20 cellular contexts compared by ENCODE assay signal in the genomic region with DNA sequence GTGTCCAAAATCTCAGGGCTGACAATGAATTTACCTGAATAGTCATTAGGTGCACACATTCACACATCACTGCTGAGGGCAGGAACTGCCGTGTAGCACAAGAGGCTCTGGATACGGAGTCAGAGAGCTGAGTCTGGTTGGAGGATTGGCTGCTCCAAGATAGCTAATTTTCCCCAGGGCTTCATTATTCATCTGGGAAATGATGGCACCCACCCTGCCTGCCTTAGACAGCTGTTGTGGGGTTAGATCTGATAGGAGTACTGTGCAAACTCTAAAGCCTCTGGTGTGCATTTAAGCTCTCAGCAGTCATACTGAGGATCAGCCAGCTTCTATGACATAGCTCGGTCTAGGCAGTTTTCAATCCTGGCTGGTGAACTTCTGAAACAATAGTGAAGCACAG.
"Had no signal": no experiment of that assay in that cellular context is flagged by ENCODE, and none has a peak within 500 bp of the region (broad histone marks: within the 10 kb centered on the region; RNA-seq: fewer than 3 reads in every experiment).

No MANE protein-coding gene starts in this region.

- H3K4me1 ChIP-seq: body of pancreas, gastrocnemius medialis, tibial artery had no signal

- H3K27me3 ChIP-seq: body of pancreas, vagina had no signal

- DNase-seq: activated B cell treated with CpG ODN at 0.5 μM for 24 hours; activated CD4-positive, alpha-beta T cell treated with anti-CD3 and anti-CD28 coated beads for 48 hours; activated CD8-positive, alpha-beta memory T cell treated with anti-CD3 and anti-CD28 coated beads, Interleukin-2, amount 50 U/mL, for 48 hours; activated gamma-delta T cell treated with Interleukin-2 at 50 U/mL for 16 hours; activated T-cell treated with anti-CD3 and anti-CD28 coated beads, Interleukin-2, amount 50 U/mL, for 72 hours; amygdala; caudate nucleus; erythroblast; gastrocnemius medialis; nephron progenitor cell; occipital lobe; right cardiac atrium; stimulated activated CD4-positive, alpha-beta T cell treated with anti-CD3 and anti-CD28 coated beads, Interleukin-15, amount 100 ng/mL, for 24 hours; stimulated activated CD4-positive, alpha-beta T cell treated with anti-CD3 and anti-CD28 coated beads, Interleukin-4, amount 100 ng/mL, for 1 hour; stimulated activated naive B cell treated with anti-CD40 and anti-IgM and Interleukin-4, amounts not matched to agents 10 μg/mL and 1 μg/mL and 100 μg/mL, for 72 hours; tibial artery had no signal

- H3K27ac ChIP-seq: body of pancreas, gastrocnemius medialis, skin epidermis, tibial artery, vagina had no signal

- H3K4me3 ChIP-seq: body of pancreas, gastrocnemius medialis, lung, skin epidermis, tibial artery, vagina had no signal

- H3K36me3 ChIP-seq: gastrocnemius medialis, tibial artery, vagina had no signal

- ATAC-seq: activated T-cell treated with anti-CD3 and anti-CD28 coated beads, Interleukin-2, amount 50 U/mL, for 72 hours; body of pancreas; right cardiac atrium; stimulated activated naive B cell treated with anti-CD40 and anti-IgM and Interleukin-4, amounts not matched to agents 10 μg/mL and 1 μg/mL and 100 μg/mL, for 72 hours had no signal

- H3K9me3 ChIP-seq: body of pancreas, gastrocnemius medialis, vagina had no signal
